Comparison of ENCODE assay signal across 8 cellular contexts in genomic region chr19:58519355-58520256, GRCh38. TPM values are rescaled to one million over a fixed set of nuclear protein-coding genes. Genes with fewer than 3 reads are reported as not detected.
DNase-seq lines count a peak whose midpoint lies in the region; ATAC-seq, FAIRE-seq and TF ChIP-seq lines count a peak whose summit lies in the region.

TSS of gene ZBTB45 (minus strand) at chr19:58519810. CDS start at chr19:58517673, 2,137 bp downstream.

- H3K9me1 ChIP-seq in keratinocyte (ENCODE audit: control insufficient read depth, extremely low read depth, insufficient read depth, low read length): no peaks in the 10 kb centered on the region

- peaks cover 43% of the 10 kb centered on the region for H3K79me2 ChIP-seq in keratinocyte (ENCODE audit: control insufficient read depth, insufficient read depth, low read length)

- H3K4me2 ChIP-seq in keratinocyte (ENCODE audit: control insufficient read depth, extremely low read depth, insufficient read depth, low read depth, low read length): peak within 1 kb of the TSS; percentile 94

- peak within 1 kb of the TSS; percentile 74 to 87 (median 85) for H3K4me3 ChIP-seq in keratinocyte (ENCODE audit: control insufficient read depth in 2 of 3, extremely low read depth in 1 of 3, insufficient read depth in 2 of 3, low read depth in 1 of 3, low read length in 3 of 3)

- peak within 1 kb of the TSS; percentile 91 for H3K9ac ChIP-seq in keratinocyte (ENCODE audit: control insufficient read depth, extremely low read depth, insufficient read depth, low read length)

- DNase-seq in AML-193 (lab: John Stamatoyannopoulos, UW) (peak; percentile 86 to 91), NCI-H446 (lab: John Stamatoyannopoulos, UW) (peak; percentile 93 to 98), cerebellar cortex (ENCODE audit: low spot score) (peak; percentile 97), keratinocyte (ENCODE audit: low read depth, low spot score) (peak; percentile 83)
- peak; percentile 74 to 84 for DNase-seq in stimulated activated CD4-positive, alpha-beta T cell treated with anti-CD3 and anti-CD28 coated beads, Interleukin-15, amount 100 ng/mL, for 1 hour (ENCODE audit: low read depth in 1 of 2, low spot score in 1 of 2)

- peak within 1 kb of the TSS; percentile 85 for H3K27ac ChIP-seq in keratinocyte (ENCODE audit: control insufficient read depth, insufficient read depth, low read length)

- peak within 1 kb of the TSS; percentile 93 for H2AFZ ChIP-seq in keratinocyte (ENCODE audit: control insufficient read depth, low read length)

- peak; percentile 41 for FAIRE-seq in keratinocyte (lab: Jason Lieb, UNC)

- no peaks in the 10 kb centered on the region for H3K27me3 ChIP-seq in keratinocyte (ENCODE audit: control insufficient read depth, extremely low read depth, insufficient read depth, low read length)

- TF ChIP-seq CTCF in keratinocyte (optimal IDR thresholded peaks at IDR 0.05 in 1 of 3, IDR thresholded peaks at IDR 0.05 in 1 of 3, conservative IDR thresholded peaks at IDR 0.05 in 1 of 3; ENCODE audit: extremely low read depth in 1 of 3, insufficient read depth in 2 of 3, low read length in 3 of 3): peak; percentile 66 to 92 (median 86)

- no peaks in the 10 kb centered on the region for H3K9me3 ChIP-seq in keratinocyte (ENCODE audit: control insufficient read depth, low read depth, low read length)

- ATAC-seq in GM19035 (IDR thresholded peaks at IDR 0.05; ENCODE audit: unreplicated experiment): peak; percentile 77
- ATAC-seq in HG03354 (IDR thresholded peaks at IDR 0.05; ENCODE audit: poor library complexity, severe bottlenecking, unreplicated experiment): peak; percentile 80
- ATAC-seq in activated CD4-positive, CD25-positive, alpha-beta regulatory T cell treated with anti-CD3 and anti-CD28 coated beads, Interleukin-2, amount 50 U/mL, for 24 hours: peak; percentile 88

- peaks cover 16% of the 10 kb centered on the region for H3K4me1 ChIP-seq in keratinocyte (ENCODE audit: control insufficient read depth, extremely low read depth, insufficient read depth, low read length)

- H4K20me1 ChIP-seq in keratinocyte (ENCODE audit: control insufficient read depth, extremely low read depth, insufficient read depth, low read length): no peaks in the 10 kb centered on the region

- peaks cover 5 to 12% of the 10 kb centered on the region in 2 experiments for H3K36me3 ChIP-seq in keratinocyte (ENCODE audit: control insufficient read depth in 2 of 2, extremely low read depth in 1 of 2, insufficient read depth in 2 of 2, low read length in 2 of 2)

- dilution Hi-C loops in keratinocyte (cut with MboI; ENCODE audit: extremely low pct_ligation_motif_present, low sequenced_read_pairs): no loop called here

RNA-seq across cellular contexts. Expression of gene ZBTB45, which starts in this region (rescaled TPM):
- polyA plus RNA-seq in keratinocyte: 3.1 to 8.2 TPM (median 4.6 TPM) in 3 replicates
- 2.3 TPM for polyA plus RNA-seq in keratinocyte (2011; ENCODE audit: low read depth)
- 2.9 and 8.6 TPM in 2 replicates for polyA plus RNA-seq in keratinocyte (2011; cell fraction: cytosol; rRNA removed)
- 8.5 and 12.5 TPM in 2 replicates for polyA plus RNA-seq in keratinocyte (2011; cell fraction: nucleus; rRNA removed)
- 7.5 and 14.9 TPM in 2 replicates for polyA plus RNA-seq in keratinocyte (2012; ENCODE audit: low replicate concordance)
- 2.6 to 12.6 TPM (median 3.4 TPM) in 3 replicates for polyA minus RNA-seq in keratinocyte
- 15.7 TPM for polyA minus RNA-seq in keratinocyte (2011; cell fraction: cytosol; rRNA and poly(A)+ RNA removed)
- 9.2 and 10.1 TPM in 2 replicates for polyA minus RNA-seq in keratinocyte (2011; cell fraction: nucleus; rRNA and poly(A)+ RNA removed)

Comparison
In these comparisons a context has a peak if more than half of its experiments do, and no peak if none do; other contexts are left out.
1. Peak in every context shown above with its lines: DNase-seq, ATAC-seq, H3K4me3 ChIP-seq and H3K27ac ChIP-seq.